21 cellular contexts compared by ENCODE assay signal in genomic region chr1:41461790-41462679, GRCh38. TPM values are rescaled to one million over a fixed set of nuclear protein-coding genes. Genes with fewer than 3 reads are reported as not detected.
DNase-seq lines count a peak whose midpoint lies in the region; ATAC-seq, FAIRE-seq and TF ChIP-seq lines count a peak whose summit lies in the region.
"Had no signal": no experiment of that assay in that cellular context is flagged by ENCODE, and none has a peak within 500 bp of the region (broad histone marks: within the 10 kb centered on the region; RNA-seq: fewer than 3 reads in every experiment).

No MANE protein-coding gene starts in this region.

- no peak overlapping the region for H2AK5ac ChIP-seq in H1 (ENCODE audit: low read depth, low read length)

- POLR2A ChIA-PET in H1 (lab: Charles Lee; ENCODE audit: partially characterized antibody), result no interaction called here

- TF ChIP-seq EP300 in H1 (IDR thresholded peaks at IDR 0.05; ENCODE audit: borderline replicate concordance in 1 of 2, low read depth in 2 of 2, low read length in 2 of 2), result no peak

- H3K14ac ChIP-seq in H1 (ENCODE audit: insufficient read length), result no peak overlapping the region

- peak; percentile 74 for DNase-seq in DMS79 (lab: John Stamatoyannopoulos, UW)
- DNase-seq in NCI-H510A (lab: John Stamatoyannopoulos, UW), result peak; percentile 46
- DNase-seq in H1 (ENCODE audit: low read depth in 1 of 2, low spot score in 2 of 2), result no peak
- DNase-seq in mucosa of descending colon, result peak in 1 of 3 donors; percentile 35
- no peak for DNase-seq in NCI-H82 (lab: John Stamatoyannopoulos, UW)
- DNase-seq in activated T-cell treated with anti-CD3 and anti-CD28 coated beads, Interleukin-2, amount 50 U/mL, for 24 hours, result no peak
- no peak for DNase-seq in coronary artery (ENCODE audit: low spot score)
- DNase-seq: activated effector memory CD4-positive, alpha-beta T cell treated with Interleukin-2 at 50 U/mL for 16 hours; amniotic stem cell; GDM1; MV-4-11; naive thymus-derived CD8-positive, alpha-beta T cell; NCI-H2081 treated with DMSO at 0.1 percent for 48 hours; SJCRH30; testis had no signal

- CTCF ChIA-PET in H1 (lab: Charles Lee; ENCODE audit: partially characterized antibody), result interaction anchor here (0.9 to 4.4 kb wide), 13 partner anchors 9 to 179 kb away, joined by 3 to 21 read pairs (median 5); no protein-coding TSS in a partner anchor

- no peaks in the 10 kb centered on the region for H3K23me2 ChIP-seq in H1 (ENCODE audit: low read depth, low read length)

- H3K9me3 Mint-ChIP-seq in activated T-cell treated with anti-CD3 and anti-CD28 coated beads, Interleukin-2, amount 50 U/mL, for 24 hours, result no peaks in the 10 kb centered on the region
- H3K9me3 Mint-ChIP-seq: naive thymus-derived CD8-positive, alpha-beta T cell had no signal

- intact Hi-C loops in mucosa of descending colon (cut with DNase I, micrococcal nuclease), result no loop called here

- H3K27me3 ChIP-seq in H1 (replicated peaks in 1 of 4; ENCODE audit: control insufficient read depth in 3 of 4, extremely low read depth in 1 of 4, insufficient read depth in 3 of 4, low read length in 3 of 4), result no peaks in the 10 kb centered on the region
- H3K27me3 ChIP-seq: SJCRH30, testis had no signal

- H3K4me2 ChIP-seq in H1 (ENCODE audit: insufficient read depth in 1 of 2, low read depth in 2 of 2, low read length in 2 of 2), result no peak overlapping the region

- H3K9me3 ChIP-seq in H1 (ENCODE audit: insufficient read depth in 2 of 2, low read depth in 1 of 2, low read length in 1 of 2), result no peaks in the 10 kb centered on the region
- no peaks in the 10 kb centered on the region for H3K9me3 ChIP-seq in mucosa of descending colon
- H3K9me3 ChIP-seq: SJCRH30, testis had no signal

- H3K27me3 Mint-ChIP-seq in activated T-cell treated with anti-CD3 and anti-CD28 coated beads, Interleukin-2, amount 50 U/mL, for 24 hours, result no peaks in the 10 kb centered on the region

- H3K9ac ChIP-seq in H1 (replicated peaks in 1 of 4; ENCODE audit: extremely low read depth in 1 of 4, low read depth in 3 of 4, low read length in 3 of 4), result no peak overlapping the region

- no peak for TF ChIP-seq RAD21 in H1 (IDR thresholded peaks at IDR 0.05 in 1 of 2, conservative IDR thresholded peaks at IDR 0.05 in 1 of 2; ENCODE audit: low read depth in 2 of 2, low read length in 2 of 2)

- FAIRE-seq in H1 (lab: Jason Lieb, UNC), result peak; percentile 32

- H3K4me3 ChIP-seq in H1 (ENCODE audit: extremely low read depth in 1 of 4, insufficient read depth in 2 of 4, low read depth in 3 of 4, low read length in 4 of 4) (no peak overlapping the region), mucosa of descending colon (no peak overlapping the region), coronary artery (no peak overlapping the region)
- H3K4me3 ChIP-seq: SJCRH30, testis had no signal

- no peak overlapping the region for H3K4ac ChIP-seq in H1 (replicated peaks; ENCODE audit: insufficient read length, low read depth, low read length)

- no peaks in the 10 kb centered on the region for H3K36me3 Mint-ChIP-seq in activated T-cell treated with anti-CD3 and anti-CD28 coated beads, Interleukin-2, amount 50 U/mL, for 24 hours (ENCODE audit: low read depth)
- H3K36me3 Mint-ChIP-seq: naive thymus-derived CD8-positive, alpha-beta T cell had no signal

- no peak overlapping the region for H4K5ac ChIP-seq in H1 (ENCODE audit: insufficient read length, low read depth, low read length)

- TF ChIP-seq POLR2A in H1 (IDR thresholded peaks at IDR 0.05; ENCODE audit: control extremely low read depth in 1 of 2, low read depth in 2 of 2, low read length in 2 of 2), result no peak

- no peaks in the 10 kb centered on the region for H3K79me2 ChIP-seq in H1 (ENCODE audit: control insufficient read depth in 1 of 2, insufficient read depth in 2 of 2, low read length in 2 of 2)

- 73% methylated on average over 4 of the region's 4 CpGs; no CpG with 5 or more reads in 1 of the 2 experiments for WGBS in H1 (ENCODE audit: extremely low coverage in 1 of 2, insufficient coverage in 1 of 2, insufficient read length in 1 of 2, insufficient replicate concordance in 2 of 2, low coverage in 1 of 2, low lambda C conversion rate in 2 of 2, missing lambda C conversion rate in 1 of 2), 2 experiments

- no peak overlapping the region for H2BK5ac ChIP-seq in H1 (ENCODE audit: low read depth, low read length)

- no peaks in the 10 kb centered on the region for H3K4me1 Mint-ChIP-seq in activated T-cell treated with anti-CD3 and anti-CD28 coated beads, Interleukin-2, amount 50 U/mL, for 24 hours (ENCODE audit: low read depth)
- H3K4me1 Mint-ChIP-seq: naive thymus-derived CD8-positive, alpha-beta T cell had no signal

- H3K27ac ChIP-seq in H1 (ENCODE audit: low read depth, low read length) (no peak overlapping the region), coronary artery (no peak overlapping the region)
- H3K27ac ChIP-seq: HL-60, SJCRH30, testis had no signal

- TF ChIP-seq CTCF in H1 (IDR thresholded peaks at IDR 0.05; ENCODE audit: control extremely low read depth in 1 of 3, insufficient read depth in 1 of 3, low read depth in 1 of 3, low read length in 3 of 3) (no peak), mucosa of descending colon (IDR thresholded peaks at IDR 0.05) (no peak), coronary artery (IDR thresholded peaks at IDR 0.05) (no peak)

- no peak overlapping the region for H2BK15ac ChIP-seq in H1 (ENCODE audit: low read length)

- ATAC-seq in mucosa of descending colon, result peak; percentile 77
- no peak for ATAC-seq in GM19351 (IDR thresholded peaks at IDR 0.05; ENCODE audit: unreplicated experiment)
- ATAC-seq: activated CD4-positive, CD25-positive, alpha-beta regulatory T cell treated with anti-CD3 and anti-CD28 coated beads, Interleukin-2, amount 50 U/mL, for 24 hours; naive thymus-derived CD8-positive, alpha-beta T cell had no signal

- H3K23ac ChIP-seq in H1 (ENCODE audit: insufficient read length), result no peak overlapping the region

- H3K27ac Mint-ChIP-seq in activated T-cell treated with anti-CD3 and anti-CD28 coated beads, Interleukin-2, amount 50 U/mL, for 24 hours, result no peak overlapping the region
- H3K27ac Mint-ChIP-seq: naive thymus-derived CD8-positive, alpha-beta T cell had no signal

- H3K18ac ChIP-seq in H1 (ENCODE audit: extremely low read depth, low read length), result no peak overlapping the region

- H3K79me1 ChIP-seq in H1 (ENCODE audit: low read depth, low read length), result no peaks in the 10 kb centered on the region

- no peak overlapping the region for H2AFZ ChIP-seq in H1 (ENCODE audit: low read length)

- H3K36me3 ChIP-seq in H1 (ENCODE audit: control insufficient read depth in 2 of 4, insufficient read depth in 4 of 4, low read length in 3 of 4) (no peaks in the 10 kb centered on the region), mucosa of descending colon (ENCODE audit: low read depth) (no peaks in the 10 kb centered on the region)
- H3K36me3 ChIP-seq: SJCRH30 had no signal

- no peaks in the 10 kb centered on the region for H4K20me1 ChIP-seq in H1 (replicated peaks in 1 of 2; ENCODE audit: control insufficient read depth in 1 of 2, insufficient read depth in 2 of 2, low read length in 2 of 2)

- H4K91ac ChIP-seq in H1 (replicated peaks; ENCODE audit: insufficient read length, low read length), result no peak overlapping the region

- H3K56ac ChIP-seq in H1 (replicated peaks; ENCODE audit: insufficient read length, low read depth, low read length), result no peak overlapping the region

- no peak overlapping the region for H2BK20ac ChIP-seq in H1 (ENCODE audit: low read length)

- no peak overlapping the region for H2BK12ac ChIP-seq in H1 (ENCODE audit: low read depth, low read length)

- H4K8ac ChIP-seq in H1 (ENCODE audit: extremely low read depth, insufficient read depth, low read length), result no peak overlapping the region

- no peak overlapping the region for H3K4me3 Mint-ChIP-seq in activated T-cell treated with anti-CD3 and anti-CD28 coated beads, Interleukin-2, amount 50 U/mL, for 24 hours
- H3K4me3 Mint-ChIP-seq: naive thymus-derived CD8-positive, alpha-beta T cell had no signal

- H3K4me1 ChIP-seq in H1 (replicated peaks in 1 of 4; ENCODE audit: control insufficient read depth in 3 of 4, insufficient read depth in 4 of 4, low read length in 3 of 4) (no peaks in the 10 kb centered on the region), mucosa of descending colon (ENCODE audit: low read depth) (peaks cover 26% of the 10 kb centered on the region)
- H3K4me1 ChIP-seq: testis had no signal

- H2BK120ac ChIP-seq in H1 (replicated peaks; ENCODE audit: low read depth, low read length), result no peak overlapping the region

TF ChIP-seq in H1, 55 proteins besides CTCF, POLR2A, EP300 and RAD21 (continues in another document):
- TF ChIP-seq BCL11A (IDR thresholded peaks at IDR 0.05; ENCODE audit: low read depth in 2 of 2, low read length in 2 of 2) (no peak), ASH2L (IDR thresholded peaks at IDR 0.05; ENCODE audit: low read length) (no peak), BACH1 (IDR thresholded peaks at IDR 0.05; ENCODE audit: low read length) (no peak), CHD2 (IDR thresholded peaks at IDR 0.05; ENCODE audit: low read length) (no peak), CTBP2 (IDR thresholded peaks at IDR 0.05; ENCODE audit: borderline replicate concordance, insufficient read depth, insufficient read length, low read length) (no peak), BRCA1 (IDR thresholded peaks at IDR 0.05; ENCODE audit: low read depth, low read length) (no peak), E2F6 (IDR thresholded peaks at IDR 0.05) (no peak), YY1 (IDR thresholded peaks at IDR 0.05; ENCODE audit: low read depth, low read length) (no peak), KDM1A (IDR thresholded peaks at IDR 0.05; ENCODE audit: borderline replicate concordance, low read length) (no peak), RBBP5 (IDR thresholded peaks at IDR 0.05; ENCODE audit: borderline replicate concordance, low read depth, low read length) (no peak), SP1 (IDR thresholded peaks at IDR 0.05; ENCODE audit: low read depth, low read length) (no peak)

RNA-seq across cellular contexts. Expression of gene EDN2, which starts 22.4 kb away (rescaled TPM):
- 0.39 TPM in 1 of 2 replicates, not detected in the other for total RNA-seq in H1 (2021; fragmentation: NEBNext Ultra II Directional; extraction: Animal tissue kit (Norgen Biotek cat#: 25700))
- 0.32 and 0.39 TPM in 2 replicates for polyA plus RNA-seq in H1 (2011; rRNA removed)
- polyA plus RNA-seq in H1 (2011; cell fraction: cytosol; rRNA removed), result 0.26 TPM
- polyA plus RNA-seq in H1 (2011; cell fraction: nucleus; rRNA removed), result 0.58 TPM
- polyA plus RNA-seq in H1 (2012, experiment 1 of 2), result not detected in 4 replicates
- 1.3 TPM for polyA plus RNA-seq in H1 (2012, experiment 2 of 2)
- polyA plus RNA-seq in H1 (2013, experiment 1 of 2), result 0.16 TPM
- polyA plus RNA-seq in H1 (2013, experiment 2 of 2), result 0.17 TPM
- not detected in 2 replicates for polyA minus RNA-seq in H1 (2011; rRNA and poly(A)+ RNA removed)
- polyA minus RNA-seq in H1 (2011; cell fraction: cytosol; rRNA and poly(A)+ RNA removed), result not detected
- polyA minus RNA-seq in H1 (2011; cell fraction: nucleus; rRNA and poly(A)+ RNA removed), result 0.50 TPM
- total RNA-seq in mucosa of descending colon, result 1 to 10 TPM; 1.6 to 5.8 (median 2.0) TPM
- total RNA-seq: lung microvascular endothelial cell; naive thymus-derived CD8-positive, alpha-beta T cell; OCI-LY7; posterior vena cava; testis had no signal
- polyA plus RNA-seq: naive thymus-derived CD8-positive, alpha-beta T cell had no signal

Comparison
In these comparisons a context has a peak if more than half of its experiments do, and no peak if none do; other contexts are left out.
1. DNase-seq: peak in DMS79 (single experiment) and NCI-H510A (single experiment); none in H1 (0 of 2), NCI-H82 (single experiment), activated T-cell treated with anti-CD3 and anti-CD28 coated beads, Interleukin-2, amount 50 U/mL, for 24 hours (single experiment) and coronary artery (single experiment).